2 cellular contexts compared by ENCODE assay signal in the genomic region with DNA sequence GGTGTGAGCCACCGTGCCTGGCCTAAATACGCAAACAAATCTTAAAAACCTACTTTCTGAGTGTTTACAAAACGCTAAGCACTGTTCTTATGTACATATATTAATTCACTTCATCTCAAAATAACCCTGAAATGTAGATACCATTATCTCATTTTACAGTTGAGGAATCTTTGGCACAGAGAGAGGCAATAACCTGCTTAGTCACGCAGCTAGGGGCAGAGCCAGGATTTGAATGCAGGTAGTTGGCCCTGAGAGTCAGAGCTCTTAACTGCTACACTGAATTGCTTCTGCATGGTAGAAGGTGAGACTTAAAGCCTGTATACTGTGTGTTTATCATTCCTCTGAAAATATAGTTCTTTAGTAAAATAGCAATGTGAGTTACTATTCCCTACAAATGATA.
TF ChIP-seq lines count a peak whose summit lies in the region.

No MANE protein-coding gene starts in this region.

TF ChIP-seq in K562, 482 proteins besides CTCF, POLR2A, EP300 and RAD21 (continues in another document):
- TF ChIP-seq, protein P1, sequence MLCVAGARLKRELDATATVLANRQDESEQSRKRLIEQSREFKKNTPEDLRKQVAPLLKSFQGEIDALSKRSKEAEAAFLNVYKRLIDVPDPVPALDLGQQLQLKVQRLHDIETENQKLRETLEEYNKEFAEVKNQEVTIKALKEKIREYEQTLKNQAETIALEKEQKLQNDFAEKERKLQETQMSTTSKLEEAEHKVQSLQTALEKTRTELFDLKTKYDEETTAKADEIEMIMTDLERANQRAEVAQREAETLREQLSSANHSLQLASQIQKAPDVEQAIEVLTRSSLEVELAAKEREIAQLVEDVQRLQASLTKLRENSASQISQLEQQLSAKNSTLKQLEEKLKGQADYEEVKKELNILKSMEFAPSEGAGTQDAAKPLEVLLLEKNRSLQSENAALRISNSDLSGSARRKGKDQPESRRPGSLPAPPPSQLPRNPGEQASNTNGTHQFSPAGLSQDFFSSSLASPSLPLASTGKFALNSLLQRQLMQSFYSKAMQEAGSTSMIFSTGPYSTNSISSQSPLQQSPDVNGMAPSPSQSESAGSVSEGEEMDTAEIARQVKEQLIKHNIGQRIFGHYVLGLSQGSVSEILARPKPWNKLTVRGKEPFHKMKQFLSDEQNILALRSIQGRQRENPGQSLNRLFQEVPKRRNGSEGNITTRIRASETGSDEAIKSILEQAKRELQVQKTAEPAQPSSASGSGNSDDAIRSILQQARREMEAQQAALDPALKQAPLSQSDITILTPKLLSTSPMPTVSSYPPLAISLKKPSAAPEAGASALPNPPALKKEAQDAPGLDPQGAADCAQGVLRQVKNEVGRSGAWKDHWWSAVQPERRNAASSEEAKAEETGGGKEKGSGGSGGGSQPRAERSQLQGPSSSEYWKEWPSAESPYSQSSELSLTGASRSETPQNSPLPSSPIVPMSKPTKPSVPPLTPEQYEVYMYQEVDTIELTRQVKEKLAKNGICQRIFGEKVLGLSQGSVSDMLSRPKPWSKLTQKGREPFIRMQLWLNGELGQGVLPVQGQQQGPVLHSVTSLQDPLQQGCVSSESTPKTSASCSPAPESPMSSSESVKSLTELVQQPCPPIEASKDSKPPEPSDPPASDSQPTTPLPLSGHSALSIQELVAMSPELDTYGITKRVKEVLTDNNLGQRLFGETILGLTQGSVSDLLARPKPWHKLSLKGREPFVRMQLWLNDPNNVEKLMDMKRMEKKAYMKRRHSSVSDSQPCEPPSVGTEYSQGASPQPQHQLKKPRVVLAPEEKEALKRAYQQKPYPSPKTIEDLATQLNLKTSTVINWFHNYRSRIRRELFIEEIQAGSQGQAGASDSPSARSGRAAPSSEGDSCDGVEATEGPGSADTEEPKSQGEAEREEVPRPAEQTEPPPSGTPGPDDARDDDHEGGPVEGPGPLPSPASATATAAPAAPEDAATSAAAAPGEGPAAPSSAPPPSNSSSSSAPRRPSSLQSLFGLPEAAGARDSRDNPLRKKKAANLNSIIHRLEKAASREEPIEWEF (CRISPR knock-in tag; IDR thresholded peaks at IDR 0.05), result no peak
- TF ChIP-seq, protein P2, sequence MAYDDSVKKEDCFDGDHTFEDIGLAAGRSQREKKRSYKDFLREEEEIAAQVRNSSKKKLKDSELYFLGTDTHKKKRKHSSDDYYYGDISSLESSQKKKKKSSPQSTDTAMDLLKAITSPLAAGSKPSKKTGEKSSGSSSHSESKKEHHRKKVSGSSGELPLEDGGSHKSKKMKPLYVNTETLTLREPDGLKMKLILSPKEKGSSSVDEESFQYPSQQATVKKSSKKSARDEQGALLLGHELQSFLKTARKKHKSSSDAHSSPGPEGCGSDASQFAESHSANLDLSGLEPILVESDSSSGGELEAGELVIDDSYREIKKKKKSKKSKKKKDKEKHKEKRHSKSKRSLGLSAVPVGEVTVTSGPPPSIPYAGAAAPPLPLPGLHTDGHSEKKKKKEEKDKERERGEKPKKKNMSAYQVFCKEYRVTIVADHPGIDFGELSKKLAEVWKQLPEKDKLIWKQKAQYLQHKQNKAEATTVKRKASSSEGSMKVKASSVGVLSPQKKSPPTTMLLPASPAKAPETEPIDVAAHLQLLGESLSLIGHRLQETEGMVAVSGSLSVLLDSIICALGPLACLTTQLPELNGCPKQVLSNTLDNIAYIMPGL (CRISPR knock-in tag; IDR thresholded peaks at IDR 0.05), result no peak
- peak in 1 of 2 experiments; percentile 19; a peak in 1 of 4 replicates for TF ChIP-seq KDM1A (IDR thresholded peaks at IDR 0.05)
- TF ChIP-seq NFRKB (IDR thresholded peaks at IDR 0.05; ENCODE audit: low read depth), result no peak
- no peak for TF ChIP-seq MCM3 (IDR thresholded peaks at IDR 0.05)
- TF ChIP-seq ERF (CRISPR knock-in tag; IDR thresholded peaks at IDR 0.05), result no peak
- TF ChIP-seq SMARCE1 (IDR thresholded peaks at IDR 0.05), result 0 out of 2 replicates have a peak, but pooled peaks have one; percentile 48
- TF ChIP-seq SREBF2 (CRISPR knock-in tag; IDR thresholded peaks at IDR 0.05), result no peak
- no peak for TF ChIP-seq HDAC3 (IDR thresholded peaks at IDR 0.05; ENCODE audit: borderline replicate concordance, partially characterized antibody)
- TF ChIP-seq KLF6 (CRISPR knock-in tag; IDR thresholded peaks at IDR 0.05; ENCODE audit: borderline replicate concordance), result no peak
- no peak for TF ChIP-seq ZNF274 (IDR thresholded peaks at IDR 0.05; ENCODE audit: borderline replicate concordance, low read depth, low read length)
- TF ChIP-seq RCOR1 (IDR thresholded peaks at IDR 0.05; ENCODE audit: borderline replicate concordance in 1 of 2, low read depth in 2 of 2, low read length in 2 of 2), result peak in 1 of 2 experiments; percentile 67; a peak in 2 of 4 replicates
- no peak for TF ChIP-seq ATF1 (CRISPR knock-in tag; IDR thresholded peaks at IDR 0.05)
- no peak for TF ChIP-seq ATF1 (tag; IDR thresholded peaks at IDR 0.05)
- 0 out of 2 replicates have a peak, but pooled peaks have one; percentile 24 for TF ChIP-seq MAFK (IDR thresholded peaks at IDR 0.05; ENCODE audit: low read length)
- no peak for TF ChIP-seq THRB (CRISPR knock-in tag; conservative IDR thresholded peaks at IDR 0.05)
- peak; percentile 83 for TF ChIP-seq NFE2 (IDR thresholded peaks at IDR 0.05; ENCODE audit: low read depth)
- TF ChIP-seq CBFA2T3 (IDR thresholded peaks at IDR 0.05), result peak; percentile 24
- peak; percentile 55 for TF ChIP-seq NFIC (IDR thresholded peaks at IDR 0.05)
- no peak for TF ChIP-seq ZNF184 (CRISPR knock-in tag; IDR thresholded peaks at IDR 0.05)
- TF ChIP-seq ZNF174 (CRISPR knock-in tag; IDR thresholded peaks at IDR 0.05), result no peak
- TF ChIP-seq BCOR (IDR thresholded peaks at IDR 0.05), result peak; percentile 27; the same call in 1 of the 2 replicates
- TF ChIP-seq MAFF (IDR thresholded peaks at IDR 0.05; ENCODE audit: low read length), result peak; percentile 64
- TF ChIP-seq ZNF316 (IDR thresholded peaks at IDR 0.05), result peak; percentile 45; the same call in 1 of the 2 replicates
- peak; percentile 48; the same call in 1 of the 2 replicates for TF ChIP-seq ADNP (tag; IDR thresholded peaks at IDR 0.05)
- TF ChIP-seq ZC3H4 (CRISPR knock-in tag; IDR thresholded peaks at IDR 0.05; ENCODE audit: borderline replicate concordance), result no peak

TF ChIP-seq in HepG2, 621 proteins besides CTCF, POLR2A, EP300 and RAD21:
- TF ChIP-seq SAP130 (CRISPR knock-in tag; IDR thresholded peaks at IDR 0.05; ENCODE audit: low read depth) (no peak), ZNF776 (CRISPR knock-in tag; IDR thresholded peaks at IDR 0.05) (no peak), MAF1 (CRISPR knock-in tag; IDR thresholded peaks at IDR 0.05; ENCODE audit: borderline replicate concordance) (no peak), ZBTB44 (CRISPR knock-in tag; IDR thresholded peaks at IDR 0.05) (no peak), SRSF4 (IDR thresholded peaks at IDR 0.05; ENCODE audit: low read depth, low read length, poor library complexity, severe bottlenecking) (no peak), ZNF670 (CRISPR knock-in tag; IDR thresholded peaks at IDR 0.05; ENCODE audit: borderline replicate concordance) (no peak), MXI1 (IDR thresholded peaks at IDR 0.05; ENCODE audit: borderline replicate concordance, low read depth, low read length) (no peak), ZFP90 (CRISPR knock-in tag; IDR thresholded peaks at IDR 0.05; ENCODE audit: borderline replicate concordance) (no peak), ZNF562 (CRISPR knock-in tag; IDR thresholded peaks at IDR 0.05; ENCODE audit: borderline replicate concordance) (no peak)
- TF ChIP-seq, protein P3, sequence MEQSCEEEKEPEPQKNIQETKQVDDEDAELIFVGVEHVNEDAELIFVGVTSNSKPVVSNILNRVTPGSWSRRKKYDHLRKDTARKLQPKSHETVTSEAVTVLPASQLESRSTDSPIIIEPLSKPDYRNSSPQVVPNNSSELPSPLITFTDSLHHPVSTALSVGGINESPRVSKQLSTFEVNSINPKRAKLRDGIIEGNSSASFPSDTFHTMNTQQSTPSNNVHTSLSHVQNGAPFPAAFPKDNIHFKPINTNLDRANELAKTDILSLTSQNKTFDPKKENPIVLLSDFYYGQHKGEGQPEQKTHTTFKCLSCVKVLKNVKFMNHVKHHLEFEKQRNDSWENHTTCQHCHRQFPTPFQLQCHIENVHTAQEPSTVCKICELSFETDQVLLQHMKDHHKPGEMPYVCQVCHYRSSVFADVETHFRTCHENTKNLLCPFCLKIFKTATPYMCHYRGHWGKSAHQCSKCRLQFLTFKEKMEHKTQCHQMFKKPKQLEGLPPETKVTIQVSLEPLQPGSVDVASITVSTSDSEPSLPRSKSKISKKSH (CRISPR knock-in tag; IDR thresholded peaks at IDR 0.05; ENCODE audit: borderline replicate concordance), result no peak
- TF ChIP-seq, protein P4, sequence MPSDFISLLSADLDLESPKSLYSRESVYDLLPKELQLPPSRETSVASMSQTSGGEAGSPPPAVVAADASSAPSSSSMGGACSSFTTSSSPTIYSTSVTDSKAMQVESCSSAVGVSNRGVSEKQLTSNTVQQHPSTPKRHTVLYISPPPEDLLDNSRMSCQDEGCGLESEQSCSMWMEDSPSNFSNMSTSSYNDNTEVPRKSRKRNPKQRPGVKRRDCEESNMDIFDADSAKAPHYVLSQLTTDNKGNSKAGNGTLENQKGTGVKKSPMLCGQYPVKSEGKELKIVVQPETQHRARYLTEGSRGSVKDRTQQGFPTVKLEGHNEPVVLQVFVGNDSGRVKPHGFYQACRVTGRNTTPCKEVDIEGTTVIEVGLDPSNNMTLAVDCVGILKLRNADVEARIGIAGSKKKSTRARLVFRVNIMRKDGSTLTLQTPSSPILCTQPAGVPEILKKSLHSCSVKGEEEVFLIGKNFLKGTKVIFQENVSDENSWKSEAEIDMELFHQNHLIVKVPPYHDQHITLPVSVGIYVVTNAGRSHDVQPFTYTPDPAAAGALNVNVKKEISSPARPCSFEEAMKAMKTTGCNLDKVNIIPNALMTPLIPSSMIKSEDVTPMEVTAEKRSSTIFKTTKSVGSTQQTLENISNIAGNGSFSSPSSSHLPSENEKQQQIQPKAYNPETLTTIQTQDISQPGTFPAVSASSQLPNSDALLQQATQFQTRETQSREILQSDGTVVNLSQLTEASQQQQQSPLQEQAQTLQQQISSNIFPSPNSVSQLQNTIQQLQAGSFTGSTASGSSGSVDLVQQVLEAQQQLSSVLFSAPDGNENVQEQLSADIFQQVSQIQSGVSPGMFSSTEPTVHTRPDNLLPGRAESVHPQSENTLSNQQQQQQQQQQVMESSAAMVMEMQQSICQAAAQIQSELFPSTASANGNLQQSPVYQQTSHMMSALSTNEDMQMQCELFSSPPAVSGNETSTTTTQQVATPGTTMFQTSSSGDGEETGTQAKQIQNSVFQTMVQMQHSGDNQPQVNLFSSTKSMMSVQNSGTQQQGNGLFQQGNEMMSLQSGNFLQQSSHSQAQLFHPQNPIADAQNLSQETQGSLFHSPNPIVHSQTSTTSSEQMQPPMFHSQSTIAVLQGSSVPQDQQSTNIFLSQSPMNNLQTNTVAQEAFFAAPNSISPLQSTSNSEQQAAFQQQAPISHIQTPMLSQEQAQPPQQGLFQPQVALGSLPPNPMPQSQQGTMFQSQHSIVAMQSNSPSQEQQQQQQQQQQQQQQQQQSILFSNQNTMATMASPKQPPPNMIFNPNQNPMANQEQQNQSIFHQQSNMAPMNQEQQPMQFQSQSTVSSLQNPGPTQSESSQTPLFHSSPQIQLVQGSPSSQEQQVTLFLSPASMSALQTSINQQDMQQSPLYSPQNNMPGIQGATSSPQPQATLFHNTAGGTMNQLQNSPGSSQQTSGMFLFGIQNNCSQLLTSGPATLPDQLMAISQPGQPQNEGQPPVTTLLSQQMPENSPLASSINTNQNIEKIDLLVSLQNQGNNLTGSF (CRISPR knock-in tag; IDR thresholded peaks at IDR 0.05), result no peak
- TF ChIP-seq, protein P5, sequence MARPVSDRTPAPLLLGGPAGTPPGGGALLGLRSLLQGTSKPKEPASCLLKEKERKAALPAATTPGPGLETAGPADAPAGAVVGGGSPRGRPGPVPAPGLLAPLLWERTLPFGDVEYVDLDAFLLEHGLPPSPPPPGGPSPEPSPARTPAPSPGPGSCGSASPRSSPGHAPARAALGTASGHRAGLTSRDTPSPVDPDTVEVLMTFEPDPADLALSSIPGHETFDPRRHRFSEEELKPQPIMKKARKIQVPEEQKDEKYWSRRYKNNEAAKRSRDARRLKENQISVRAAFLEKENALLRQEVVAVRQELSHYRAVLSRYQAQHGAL (CRISPR knock-in tag; IDR thresholded peaks at IDR 0.05; ENCODE audit: not compliant biosample characterization), result no peak
- TF ChIP-seq, protein P6, sequence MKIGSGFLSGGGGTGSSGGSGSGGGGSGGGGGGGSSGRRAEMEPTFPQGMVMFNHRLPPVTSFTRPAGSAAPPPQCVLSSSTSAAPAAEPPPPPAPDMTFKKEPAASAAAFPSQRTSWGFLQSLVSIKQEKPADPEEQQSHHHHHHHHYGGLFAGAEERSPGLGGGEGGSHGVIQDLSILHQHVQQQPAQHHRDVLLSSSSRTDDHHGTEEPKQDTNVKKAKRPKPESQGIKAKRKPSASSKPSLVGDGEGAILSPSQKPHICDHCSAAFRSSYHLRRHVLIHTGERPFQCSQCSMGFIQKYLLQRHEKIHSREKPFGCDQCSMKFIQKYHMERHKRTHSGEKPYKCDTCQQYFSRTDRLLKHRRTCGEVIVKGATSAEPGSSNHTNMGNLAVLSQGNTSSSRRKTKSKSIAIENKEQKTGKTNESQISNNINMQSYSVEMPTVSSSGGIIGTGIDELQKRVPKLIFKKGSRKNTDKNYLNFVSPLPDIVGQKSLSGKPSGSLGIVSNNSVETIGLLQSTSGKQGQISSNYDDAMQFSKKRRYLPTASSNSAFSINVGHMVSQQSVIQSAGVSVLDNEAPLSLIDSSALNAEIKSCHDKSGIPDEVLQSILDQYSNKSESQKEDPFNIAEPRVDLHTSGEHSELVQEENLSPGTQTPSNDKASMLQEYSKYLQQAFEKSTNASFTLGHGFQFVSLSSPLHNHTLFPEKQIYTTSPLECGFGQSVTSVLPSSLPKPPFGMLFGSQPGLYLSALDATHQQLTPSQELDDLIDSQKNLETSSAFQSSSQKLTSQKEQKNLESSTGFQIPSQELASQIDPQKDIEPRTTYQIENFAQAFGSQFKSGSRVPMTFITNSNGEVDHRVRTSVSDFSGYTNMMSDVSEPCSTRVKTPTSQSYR (CRISPR knock-in tag; IDR thresholded peaks at IDR 0.05; ENCODE audit: borderline replicate concordance), result no peak
